In the genomic region with DNA sequence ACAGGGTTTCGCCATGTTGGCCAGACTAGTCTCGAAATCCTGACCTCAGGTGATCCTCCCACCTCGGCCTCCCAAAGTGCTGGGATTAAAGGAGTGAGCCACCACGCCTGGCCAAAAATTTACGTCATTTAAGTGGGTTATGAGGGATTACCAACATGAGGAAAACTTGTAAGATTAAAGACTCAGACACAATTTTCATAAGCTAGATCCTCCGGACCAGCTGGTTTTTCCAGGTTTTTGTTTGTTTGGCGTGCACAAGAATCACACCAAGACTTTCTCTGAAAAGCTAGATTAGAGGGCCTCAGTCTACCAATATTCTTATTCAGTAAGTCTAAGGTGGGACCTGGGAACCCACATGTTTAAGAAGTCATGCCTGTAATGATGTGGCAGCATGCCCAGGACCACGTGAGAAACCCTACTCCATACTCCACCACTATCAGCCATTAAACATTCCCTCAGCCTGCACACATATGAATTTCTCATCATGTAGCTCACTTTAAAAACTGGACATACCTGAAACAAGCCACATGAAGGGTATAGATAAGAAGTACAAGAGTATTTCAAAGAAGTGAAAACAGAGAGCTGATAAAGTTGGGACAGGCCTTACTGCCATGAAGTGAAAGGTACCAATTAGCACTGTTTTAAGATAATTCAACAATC, we compare ENCODE assay signal across 31 cellular contexts. TPM values are rescaled to one million over a fixed set of nuclear protein-coding genes. Genes with fewer than 3 reads are reported as not detected.
DNase-seq lines count a peak whose midpoint lies in the region; ATAC-seq, FAIRE-seq and TF ChIP-seq lines count a peak whose summit lies in the region.
"Had no signal": no experiment of that assay in that cellular context is flagged by ENCODE, and none has a peak within 500 bp of the region (broad histone marks: within the 10 kb centered on the region; RNA-seq: fewer than 3 reads in every experiment).

No MANE protein-coding gene starts in this region.

- RAD21 ChIA-PET in GM12878 (lab: Charles Lee; ENCODE audit: unreplicated experiment): no interaction called here

- no peak for DNase-seq in D721Med (ENCODE audit: insufficient read length, low spot score)
- no peak for DNase-seq in GM12878 (ENCODE audit: low read depth, low spot score)
- DNase-seq in osteoblast (ENCODE audit: insufficient read length, low spot score, missing footprints): no peak
- DNase-seq in retina: no peak
- DNase-seq in T-helper 9 cell: no peak
- DNase-seq: CD4-positive, alpha-beta T cell; DMS 273 treated with DMSO at 0.1 percent for 48 hours; DMS79; EL; GDM1; H9; NCI-H1092; NCI-H1417 treated with DMSO at 0.1 percent for 48 hours; NCI-H1694 treated with DMSO at 0.1 percent for 48 hours; NCI-H2171 treated with DMSO at 0.1 percent for 48 hours; NCI-H446; NCI-H524 treated with DMSO at 0.1 percent for 48 hours; NCI-H82; OCI-M1; Peyer's patch; SHP77 treated with DMSO at 0.1 percent for 48 hours; SK-N-SH; SW 1271 had no signal

- no peak overlapping the region for H3K4me2 ChIP-seq in GM12878 (ENCODE audit: control insufficient read depth, insufficient read depth)
- no peak overlapping the region for H3K4me2 ChIP-seq in osteoblast (ENCODE audit: insufficient read depth, low read length)
- H3K4me2 ChIP-seq: BLaER1, GM23338, KMS-11, SK-N-SH had no signal

- POLR2A ChIA-PET in GM12878 (lab: Charles Lee): interaction anchor here (0.7 kb wide), 1 partner anchor 164 kb away, joined by 3 read pairs; no protein-coding TSS in a partner anchor

- H2AFZ ChIP-seq in GM12878 (ENCODE audit: control insufficient read depth, low read depth, low read length) (peak overlapping the region; percentile 21; the same call in 1 of the 2 replicates), osteoblast (ENCODE audit: low read length) (no peak overlapping the region)
- H2AFZ ChIP-seq: GM23338 had no signal

- H3K4me1 ChIP-seq in GM12878 (ENCODE audit: control insufficient read depth, insufficient read depth, low read length) (no peaks in the 10 kb centered on the region), osteoblast (ENCODE audit: insufficient read depth, low read length) (peaks cover 28% of the 10 kb centered on the region)
- H3K4me1 ChIP-seq: Peyer's patch had no signal

- peak; percentile 44 for FAIRE-seq in D721Med (lab: Jason Lieb, UNC)
- no peak for FAIRE-seq in GM12878 (lab: Jason Lieb, UNC)
- FAIRE-seq: A204.1, GM12891 had no signal

- 95% methylated on average over 8 of the region's 8 CpGs for WGBS in GM12878 (ENCODE audit: insufficient coverage, insufficient replicate concordance, low lambda C conversion rate, missing lambda C conversion rate)

- no peak for TF ChIP-seq EP300 in GM12878 (IDR thresholded peaks at IDR 0.05; ENCODE audit: borderline replicate concordance in 1 of 2, control insufficient read depth in 1 of 2, low read depth in 2 of 2, low read length in 2 of 2)

- ATAC-seq in GM12878: peak; percentile 20; the same call in 2 of the 3 replicates
- no peak for ATAC-seq in HG03175 (IDR thresholded peaks at IDR 0.05; ENCODE audit: unreplicated experiment)
- no peak for ATAC-seq in HG03196 (IDR thresholded peaks at IDR 0.05; ENCODE audit: unreplicated experiment)
- ATAC-seq: GM23338 had no signal

- H3K27ac ChIP-seq in C4-2B: peak overlapping the region; percentile 48
- no peak overlapping the region for H3K27ac ChIP-seq in GM12878 (ENCODE audit: control insufficient read depth, insufficient read depth)
- peak overlapping the region; percentile 71 for H3K27ac ChIP-seq in osteoblast (ENCODE audit: low read depth, low read length)
- H3K27ac ChIP-seq: BLaER1, KMS-11, Peyer's patch had no signal

- H3K27me3 ChIP-seq in GM12878 (replicated peaks in 1 of 2; ENCODE audit: control insufficient read depth in 2 of 2, insufficient read depth in 2 of 2, low read length in 1 of 2): no peaks in the 10 kb centered on the region
- no peaks in the 10 kb centered on the region for H3K27me3 ChIP-seq in osteoblast (ENCODE audit: insufficient read depth, low read length)
- H3K27me3 ChIP-seq: BLaER1, Peyer's patch had no signal

- no peak overlapping the region for H3K9ac ChIP-seq in GM12878 (ENCODE audit: control insufficient read depth, insufficient read depth, low read length)
- H3K9ac ChIP-seq: BLaER1, KMS-11, SK-N-SH had no signal

- TF ChIP-seq RAD21 in GM12878 (IDR thresholded peaks at IDR 0.05; ENCODE audit: insufficient read depth, low read depth, low read length): no peak

- H4K20me1 ChIP-seq in GM12878 (ENCODE audit: control insufficient read depth, insufficient read depth) (no peaks in the 10 kb centered on the region), osteoblast (ENCODE audit: insufficient read depth, low read length) (no peaks in the 10 kb centered on the region)
- H4K20me1 ChIP-seq: BLaER1 had no signal

- in situ Hi-C loops in GM12878 (cut with MboI): no loop called here

- H3K36me3 ChIP-seq in GM12878 (ENCODE audit: control insufficient read depth in 2 of 2, insufficient read depth in 2 of 2, low read length in 1 of 2) (no peaks in the 10 kb centered on the region), osteoblast (ENCODE audit: insufficient read depth, low read length) (no peaks in the 10 kb centered on the region)
- H3K36me3 ChIP-seq: Peyer's patch had no signal

- H3K9me3 ChIP-seq in GM12878 (replicated peaks; ENCODE audit: control insufficient read depth, insufficient read depth, low read length): no peaks in the 10 kb centered on the region
- no peaks in the 10 kb centered on the region for H3K9me3 ChIP-seq in osteoblast (ENCODE audit: low read depth, low read length)
- H3K9me3 ChIP-seq: BLaER1, Peyer's patch, SK-N-SH had no signal

- H3K4me3 ChIP-seq in GM12878: no peak overlapping the region
- H3K4me3 ChIP-seq in osteoblast (ENCODE audit: insufficient read depth, low read length): no peak overlapping the region
- H3K4me3 ChIP-seq: BLaER1, GM23338, Peyer's patch had no signal

- TF ChIP-seq POLR2A in GM12878 (IDR thresholded peaks at IDR 0.05; ENCODE audit: low read depth, low read length): no peak

- CTCF ChIA-PET in GM12878 (lab: Yijun Ruan, JAX): interaction anchor here (0.6 to 1.4 kb wide), 3 partner anchors 15 to 302 kb away, joined by 3 read pairs; no protein-coding TSS in a partner anchor

- SMC1A ChIA-PET in GM12878 (lab: Charles Lee; ENCODE audit: uncharacterized antibody, unreplicated experiment): interaction anchor here (0.7 to 1.3 kb wide), 3 partner anchors 10 to 333 kb away, joined by 3 to 5 read pairs (median 4); no protein-coding TSS in a partner anchor

- H3K79me2 ChIP-seq in GM12878 (ENCODE audit: control insufficient read depth, insufficient read depth, low read length) (no peaks in the 10 kb centered on the region; the same call in none of the 2 replicates), osteoblast (ENCODE audit: insufficient read depth, low read length) (peaks cover 84% of the 10 kb centered on the region)

- intact Hi-C loops in GM12878 (cut with micrococcal nuclease; ENCODE audit: unreplicated experiment): no loop called here

- BruUV-seq in GM12878 (replicated peaks; lab: Mats Ljungman, UMichigan): no TSS peak

- TF ChIP-seq CTCF in C4-2B (conservative IDR thresholded peaks at IDR 0.05) (no peak), D721Med (IDR thresholded peaks at IDR 0.05; ENCODE audit: insufficient read depth, missing control alignments) (no peak), GM12878 (IDR thresholded peaks at IDR 0.05 in 2 of 3, conservative IDR thresholded peaks at IDR 0.05 in 1 of 3; ENCODE audit: control insufficient read depth in 2 of 3, extremely low read depth in 1 of 3, insufficient read depth in 1 of 3, low read depth in 3 of 3, low read length in 3 of 3) (no peak), osteoblast (IDR thresholded peaks at IDR 0.05; ENCODE audit: extremely low read depth, low read depth, low read length) (no peak)

TF ChIP-seq in GM12878, 131 proteins besides CTCF, POLR2A, EP300 and RAD21 (continues in another document):
- no peak for TF ChIP-seq CBFB (IDR thresholded peaks at IDR 0.05; ENCODE audit: low read depth)
- no peak for TF ChIP-seq SP1 (IDR thresholded peaks at IDR 0.05; ENCODE audit: low read depth, low read length)
- TF ChIP-seq BRCA1 (IDR thresholded peaks at IDR 0.05; ENCODE audit: low read depth, low read length): no peak

RNA-seq across cellular contexts. Expression of a gene that starts 25.7 kb away (rescaled TPM):
- total RNA-seq in GM12878 (2013; cell fraction: nucleolus; rRNA removed): 41.3 and 42.6 TPM in 2 replicates
- total RNA-seq in GM12878 (2014; rRNA removed): 10.2 and 11.4 TPM in 2 replicates
- 18.8 and 19.9 TPM in 2 replicates for total RNA-seq in GM12878 (2014; rRNA removed; fragmentation: Illumina TruSeq; extraction: Trizol)
- total RNA-seq in GM12878 (2021): 17.4 and 17.8 TPM in 2 replicates
- 3.4 TPM for polyA plus RNA-seq in GM12878 (2011; ENCODE audit: low read depth)
- 12.7 and 20.0 TPM in 2 replicates for polyA plus RNA-seq in GM12878 (2011; rRNA removed)
- 5.2 and 6.1 TPM in 2 replicates for polyA plus RNA-seq in GM12878 (2011; cell fraction: cytosol; rRNA removed)
- polyA plus RNA-seq in GM12878 (2011; cell fraction: nucleus; rRNA removed): 7.3 and 9.7 TPM in 2 replicates
- 5.6 and 8.1 TPM in 2 replicates for polyA plus RNA-seq in GM12878 (2012)
- 18.2 and 22.0 TPM in 2 replicates for polyA plus RNA-seq in GM12878 (2014; fragmentation: Illumina TruSeq; extraction: Trizol)
- 10 to 100 TPM; 10.1 to 13.0 TPM for polyA plus RNA-seq in GM12878 (2014; fragmentation: Nextera tagmentation; extraction: Ambion mirVana)
- polyA plus RNA-seq in GM12878 (2014; rRNA removed): 8.8 and 10.8 TPM in 2 replicates
- 10 to 100 TPM; 21.9 to 25.2 TPM for polyA plus RNA-seq in GM12878 (2016; fragmentation: Nextera tagmentation; extraction: Ambion mirVana)
- polyA minus RNA-seq in GM12878 (2011; rRNA and poly(A)+ RNA removed): 24.7 and 29.4 TPM in 2 replicates
- polyA minus RNA-seq in GM12878 (2011; cell fraction: cytosol; rRNA and poly(A)+ RNA removed): 8.0 and 12.8 TPM in 2 replicates
- polyA minus RNA-seq in GM12878 (2011; cell fraction: nucleus; rRNA and poly(A)+ RNA removed): 32.6 and 55.9 TPM in 2 replicates
- total RNA-seq in osteoblast: 8.3 TPM in 2 replicates
